1 cellular context compared by ENCODE assay signal in genomic region chr2:206085742-206086445, GRCh38.
TF ChIP-seq lines count a peak whose summit lies in the region.

A gene with protein sequence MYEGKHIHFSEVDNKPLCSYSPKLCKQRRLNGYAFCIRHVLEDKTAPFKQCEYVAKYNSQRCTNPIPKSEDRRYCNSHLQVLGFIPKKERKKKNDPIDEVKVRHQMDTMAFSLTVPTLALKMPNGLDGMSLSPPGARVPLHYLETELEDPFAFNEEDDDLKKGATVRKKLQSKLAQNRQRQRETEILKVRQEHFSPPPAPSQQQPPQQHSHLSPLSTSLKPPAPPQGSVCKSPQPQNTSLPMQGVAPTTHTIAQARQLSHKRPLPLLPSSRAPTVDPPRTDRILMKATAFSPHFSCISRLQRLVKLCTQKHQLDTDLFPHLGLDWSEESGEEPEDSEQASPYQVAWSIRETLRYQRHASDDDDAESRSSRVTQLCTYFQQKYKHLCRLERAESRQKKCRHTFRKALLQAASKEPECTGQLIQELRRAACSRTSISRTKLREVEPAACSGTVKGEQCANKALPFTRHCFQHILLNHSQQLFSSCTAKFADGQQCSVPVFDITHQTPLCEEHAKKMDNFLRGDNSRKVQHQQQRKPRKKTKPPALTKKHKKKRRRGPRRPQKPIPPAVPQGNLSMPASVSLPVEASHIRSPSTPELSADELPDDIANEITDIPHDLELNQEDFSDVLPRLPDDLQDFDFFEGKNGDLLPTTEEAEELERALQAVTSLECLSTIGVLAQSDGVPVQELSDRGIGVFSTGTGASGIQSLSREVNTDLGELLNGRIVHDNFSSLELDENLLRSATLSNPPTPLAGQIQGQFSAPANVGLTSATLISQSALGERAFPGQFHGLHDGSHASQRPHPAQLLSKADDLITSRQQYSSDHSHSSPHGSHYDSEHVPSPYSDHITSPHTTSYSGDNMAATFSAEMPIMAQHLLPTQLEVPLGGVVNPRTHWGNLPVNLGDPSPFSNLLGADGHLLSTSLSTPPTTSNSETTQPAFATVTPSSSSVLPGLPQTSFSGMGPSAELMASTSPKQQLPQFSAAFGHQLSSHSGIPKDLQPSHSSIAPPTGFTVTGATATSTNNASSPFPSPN (minus strand): TSS chr2:206086174. CDS start chr2:206063016, 23,158 bp downstream.

TF ChIP-seq in HepG2, 621 proteins besides CTCF, POLR2A, EP300 and RAD21 (continued from another document and continues in another):
- TF ChIP-seq, protein P1, sequence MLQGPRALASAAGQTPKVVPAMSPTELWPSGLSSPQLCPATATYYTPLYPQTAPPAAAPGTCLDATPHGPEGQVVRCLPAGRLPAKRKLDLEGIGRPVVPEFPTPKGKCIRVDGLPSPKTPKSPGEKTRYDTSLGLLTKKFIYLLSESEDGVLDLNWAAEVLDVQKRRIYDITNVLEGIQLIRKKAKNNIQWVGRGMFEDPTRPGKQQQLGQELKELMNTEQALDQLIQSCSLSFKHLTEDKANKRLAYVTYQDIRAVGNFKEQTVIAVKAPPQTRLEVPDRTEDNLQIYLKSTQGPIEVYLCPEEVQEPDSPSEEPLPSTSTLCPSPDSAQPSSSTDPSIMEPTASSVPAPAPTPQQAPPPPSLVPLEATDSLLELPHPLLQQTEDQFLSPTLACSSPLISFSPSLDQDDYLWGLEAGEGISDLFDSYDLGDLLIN (CRISPR knock-in tag; IDR thresholded peaks at IDR 0.05; ENCODE audit: borderline replicate concordance) = no peak
- no peak for TF ChIP-seq KAT7 (CRISPR knock-in tag; IDR thresholded peaks at IDR 0.05; ENCODE audit: borderline replicate concordance)
- 0 out of 2 replicates have a peak, but pooled peaks have one; percentile 80 for TF ChIP-seq ZNF703 (CRISPR knock-in tag; IDR thresholded peaks at IDR 0.05; ENCODE audit: borderline replicate concordance)
- no peak for TF ChIP-seq ZNF597 (CRISPR knock-in tag; IDR thresholded peaks at IDR 0.05)
- TF ChIP-seq ZNF512 (CRISPR knock-in tag; IDR thresholded peaks at IDR 0.05) = no peak
- TF ChIP-seq ZNF550 (CRISPR knock-in tag; IDR thresholded peaks at IDR 0.05; ENCODE audit: borderline replicate concordance) = no peak
- TF ChIP-seq AGO1 (IDR thresholded peaks at IDR 0.05; ENCODE audit: low read depth, low read length, poor library complexity, severe bottlenecking) = peak; percentile 60
- TF ChIP-seq MYPOP (CRISPR knock-in tag; IDR thresholded peaks at IDR 0.05) = peak; percentile 62; the same call in 1 of the 2 replicates
- TF ChIP-seq PREB (CRISPR knock-in tag; IDR thresholded peaks at IDR 0.05) = no peak
- no peak for TF ChIP-seq ZNF598 (CRISPR knock-in tag; IDR thresholded peaks at IDR 0.05; ENCODE audit: borderline replicate concordance)
- no peak for TF ChIP-seq ZNF891 (CRISPR knock-in tag; IDR thresholded peaks at IDR 0.05)
- TF ChIP-seq ELF1 (CRISPR knock-in tag; IDR thresholded peaks at IDR 0.05) = no peak
- TF ChIP-seq IKZF5 (CRISPR knock-in tag; IDR thresholded peaks at IDR 0.05) = peak; percentile 71; the same call in 1 of the 2 replicates
- TF ChIP-seq ZNF12 (CRISPR knock-in tag; IDR thresholded peaks at IDR 0.05) = peak; percentile 26; the same call in 1 of the 2 replicates
- TF ChIP-seq SAFB2 (CRISPR knock-in tag; IDR thresholded peaks at IDR 0.05; ENCODE audit: borderline replicate concordance, low read depth) = no peak
- TF ChIP-seq, protein P2, sequence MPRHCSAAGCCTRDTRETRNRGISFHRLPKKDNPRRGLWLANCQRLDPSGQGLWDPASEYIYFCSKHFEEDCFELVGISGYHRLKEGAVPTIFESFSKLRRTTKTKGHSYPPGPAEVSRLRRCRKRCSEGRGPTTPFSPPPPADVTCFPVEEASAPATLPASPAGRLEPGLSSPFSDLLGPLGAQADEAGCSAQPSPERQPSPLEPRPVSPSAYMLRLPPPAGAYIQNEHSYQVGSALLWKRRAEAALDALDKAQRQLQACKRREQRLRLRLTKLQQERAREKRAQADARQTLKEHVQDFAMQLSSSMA (CRISPR knock-in tag; IDR thresholded peaks at IDR 0.05) = no peak
- peak; percentile 93 for TF ChIP-seq KLF6 (CRISPR knock-in tag; IDR thresholded peaks at IDR 0.05)
- no peak for TF ChIP-seq ZNF652 (CRISPR knock-in tag; IDR thresholded peaks at IDR 0.05; ENCODE audit: borderline replicate concordance, low read depth)
- no peak for TF ChIP-seq ZBTB39 (CRISPR knock-in tag; IDR thresholded peaks at IDR 0.05)
- no peak for TF ChIP-seq FLYWCH1 (CRISPR knock-in tag; IDR thresholded peaks at IDR 0.05)
- no peak for TF ChIP-seq SP1 (IDR thresholded peaks at IDR 0.05)
- TF ChIP-seq SP1 (CRISPR knock-in tag; IDR thresholded peaks at IDR 0.05) = no peak; the same call in 1 of the 2 replicates
- TF ChIP-seq ZC3H13 (CRISPR knock-in tag; IDR thresholded peaks at IDR 0.05) = no peak
- no peak for TF ChIP-seq MIER3 (CRISPR knock-in tag; IDR thresholded peaks at IDR 0.05; ENCODE audit: borderline replicate concordance)
- TF ChIP-seq POLR2AphosphoS5 (IDR thresholded peaks at IDR 0.05; ENCODE audit: low read depth, low read length) = peak; percentile 75
- no peak for TF ChIP-seq ZNF224 (CRISPR knock-in tag; IDR thresholded peaks at IDR 0.05)
- peak; percentile 87 for TF ChIP-seq ZNF788 (CRISPR knock-in tag; IDR thresholded peaks at IDR 0.05; ENCODE audit: borderline replicate concordance)
- no peak for TF ChIP-seq SMYD3 (CRISPR knock-in tag; IDR thresholded peaks at IDR 0.05)
- TF ChIP-seq ZNF441 (CRISPR knock-in tag; IDR thresholded peaks at IDR 0.05; ENCODE audit: borderline replicate concordance) = no peak
- TF ChIP-seq, protein P3, sequence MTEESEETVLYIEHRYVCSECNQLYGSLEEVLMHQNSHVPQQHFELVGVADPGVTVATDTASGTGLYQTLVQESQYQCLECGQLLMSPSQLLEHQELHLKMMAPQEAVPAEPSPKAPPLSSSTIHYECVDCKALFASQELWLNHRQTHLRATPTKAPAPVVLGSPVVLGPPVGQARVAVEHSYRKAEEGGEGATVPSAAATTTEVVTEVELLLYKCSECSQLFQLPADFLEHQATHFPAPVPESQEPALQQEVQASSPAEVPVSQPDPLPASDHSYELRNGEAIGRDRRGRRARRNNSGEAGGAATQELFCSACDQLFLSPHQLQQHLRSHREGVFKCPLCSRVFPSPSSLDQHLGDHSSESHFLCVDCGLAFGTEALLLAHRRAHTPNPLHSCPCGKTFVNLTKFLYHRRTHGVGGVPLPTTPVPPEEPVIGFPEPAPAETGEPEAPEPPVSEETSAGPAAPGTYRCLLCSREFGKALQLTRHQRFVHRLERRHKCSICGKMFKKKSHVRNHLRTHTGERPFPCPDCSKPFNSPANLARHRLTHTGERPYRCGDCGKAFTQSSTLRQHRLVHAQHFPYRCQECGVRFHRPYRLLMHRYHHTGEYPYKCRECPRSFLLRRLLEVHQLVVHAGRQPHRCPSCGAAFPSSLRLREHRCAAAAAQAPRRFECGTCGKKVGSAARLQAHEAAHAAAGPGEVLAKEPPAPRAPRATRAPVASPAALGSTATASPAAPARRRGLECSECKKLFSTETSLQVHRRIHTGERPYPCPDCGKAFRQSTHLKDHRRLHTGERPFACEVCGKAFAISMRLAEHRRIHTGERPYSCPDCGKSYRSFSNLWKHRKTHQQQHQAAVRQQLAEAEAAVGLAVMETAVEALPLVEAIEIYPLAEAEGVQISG (CRISPR knock-in tag; IDR thresholded peaks at IDR 0.05) = peak; percentile 81
- TF ChIP-seq ZNF296 (CRISPR knock-in tag; conservative IDR thresholded peaks at IDR 0.05) = no peak
- no peak for TF ChIP-seq ZNF616 (CRISPR knock-in tag; IDR thresholded peaks at IDR 0.05; ENCODE audit: low read depth)
- no peak for TF ChIP-seq IRF2 (CRISPR knock-in tag; IDR thresholded peaks at IDR 0.05)
- TF ChIP-seq ZNF672 (CRISPR knock-in tag; IDR thresholded peaks at IDR 0.05) = no peak
- no peak for TF ChIP-seq ADNP (CRISPR knock-in tag; IDR thresholded peaks at IDR 0.05)
- TF ChIP-seq ZNF367 (CRISPR knock-in tag; IDR thresholded peaks at IDR 0.05; ENCODE audit: borderline replicate concordance) = no peak
- TF ChIP-seq RFX5 (IDR thresholded peaks at IDR 0.05; ENCODE audit: low read depth, low read length) = no peak
- no peak for TF ChIP-seq ZNF382 (CRISPR knock-in tag; IDR thresholded peaks at IDR 0.05; ENCODE audit: borderline replicate concordance)
- TF ChIP-seq ZNF136 (CRISPR knock-in tag; IDR thresholded peaks at IDR 0.05; ENCODE audit: low read depth) = no peak
- no peak for TF ChIP-seq PHF21A (CRISPR knock-in tag; IDR thresholded peaks at IDR 0.05)
- no peak for TF ChIP-seq NFIB (CRISPR knock-in tag; IDR thresholded peaks at IDR 0.05; ENCODE audit: borderline replicate concordance)
- TF ChIP-seq KLF13 (CRISPR knock-in tag; IDR thresholded peaks at IDR 0.05) = no peak
- TF ChIP-seq PAF1 (CRISPR knock-in tag; IDR thresholded peaks at IDR 0.05) = no peak
- peak; percentile 67 for TF ChIP-seq ZNF350 (CRISPR knock-in tag; IDR thresholded peaks at IDR 0.05; ENCODE audit: borderline replicate concordance, low read depth)
- TF ChIP-seq ASH2L (IDR thresholded peaks at IDR 0.05; ENCODE audit: insufficient read length, low read depth, low read length) = peak; percentile 83
- TF ChIP-seq TOE1 (CRISPR knock-in tag; IDR thresholded peaks at IDR 0.05) = no peak
- TF ChIP-seq BORCS8-MEF2B (CRISPR knock-in tag; IDR thresholded peaks at IDR 0.05) = peak; percentile 69; the same call in 1 of the 2 replicates
- peak; percentile 49 for TF ChIP-seq TEAD3 (CRISPR knock-in tag; optimal IDR thresholded peaks at IDR 0.05; ENCODE audit: borderline replicate concordance)
- TF ChIP-seq ZBTB21 (CRISPR knock-in tag; IDR thresholded peaks at IDR 0.05) = no peak
- no peak; the same call in 1 of the 2 replicates for TF ChIP-seq CBFB (CRISPR knock-in tag; IDR thresholded peaks at IDR 0.05)
- TF ChIP-seq ARID2 (CRISPR knock-in tag; IDR thresholded peaks at IDR 0.05; ENCODE audit: borderline replicate concordance) = no peak
